In genomic region chr3:98821072-98821471, GRCh38 we compare ENCODE assay signal across 1 cellular context.
TF ChIP-seq lines count a peak whose summit lies in the region.

No MANE protein-coding gene starts in this region.

TF ChIP-seq in HCT116, 20 proteins besides CTCF, POLR2A, EP300 and RAD21 (continued from another document):
- TF ChIP-seq, protein P1, sequence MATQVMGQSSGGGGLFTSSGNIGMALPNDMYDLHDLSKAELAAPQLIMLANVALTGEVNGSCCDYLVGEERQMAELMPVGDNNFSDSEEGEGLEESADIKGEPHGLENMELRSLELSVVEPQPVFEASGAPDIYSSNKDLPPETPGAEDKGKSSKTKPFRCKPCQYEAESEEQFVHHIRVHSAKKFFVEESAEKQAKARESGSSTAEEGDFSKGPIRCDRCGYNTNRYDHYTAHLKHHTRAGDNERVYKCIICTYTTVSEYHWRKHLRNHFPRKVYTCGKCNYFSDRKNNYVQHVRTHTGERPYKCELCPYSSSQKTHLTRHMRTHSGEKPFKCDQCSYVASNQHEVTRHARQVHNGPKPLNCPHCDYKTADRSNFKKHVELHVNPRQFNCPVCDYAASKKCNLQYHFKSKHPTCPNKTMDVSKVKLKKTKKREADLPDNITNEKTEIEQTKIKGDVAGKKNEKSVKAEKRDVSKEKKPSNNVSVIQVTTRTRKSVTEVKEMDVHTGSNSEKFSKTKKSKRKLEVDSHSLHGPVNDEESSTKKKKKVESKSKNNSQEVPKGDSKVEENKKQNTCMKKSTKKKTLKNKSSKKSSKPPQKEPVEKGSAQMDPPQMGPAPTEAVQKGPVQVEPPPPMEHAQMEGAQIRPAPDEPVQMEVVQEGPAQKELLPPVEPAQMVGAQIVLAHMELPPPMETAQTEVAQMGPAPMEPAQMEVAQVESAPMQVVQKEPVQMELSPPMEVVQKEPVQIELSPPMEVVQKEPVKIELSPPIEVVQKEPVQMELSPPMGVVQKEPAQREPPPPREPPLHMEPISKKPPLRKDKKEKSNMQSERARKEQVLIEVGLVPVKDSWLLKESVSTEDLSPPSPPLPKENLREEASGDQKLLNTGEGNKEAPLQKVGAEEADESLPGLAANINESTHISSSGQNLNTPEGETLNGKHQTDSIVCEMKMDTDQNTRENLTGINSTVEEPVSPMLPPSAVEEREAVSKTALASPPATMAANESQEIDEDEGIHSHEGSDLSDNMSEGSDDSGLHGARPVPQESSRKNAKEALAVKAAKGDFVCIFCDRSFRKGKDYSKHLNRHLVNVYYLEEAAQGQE (IDR thresholded peaks at IDR 0.05; ENCODE audit: low read depth) = no peak
- TF ChIP-seq EZH2 (IDR thresholded peaks at IDR 0.05) = no peak
- TF ChIP-seq YY1 (IDR thresholded peaks at IDR 0.05; ENCODE audit: extremely low read depth, insufficient replicate concordance, low read depth, low read length) = no peak
- TF ChIP-seq ZNF274 (IDR thresholded peaks at IDR 0.05; ENCODE audit: low read depth, low read length) = no peak
- no peak for TF ChIP-seq JUND (IDR thresholded peaks at IDR 0.05)
- no peak for TF ChIP-seq ZFX (IDR thresholded peaks at IDR 0.05)
- no peak for TF ChIP-seq SRF (IDR thresholded peaks at IDR 0.05; ENCODE audit: low read depth)
- TF ChIP-seq, protein P2, sequence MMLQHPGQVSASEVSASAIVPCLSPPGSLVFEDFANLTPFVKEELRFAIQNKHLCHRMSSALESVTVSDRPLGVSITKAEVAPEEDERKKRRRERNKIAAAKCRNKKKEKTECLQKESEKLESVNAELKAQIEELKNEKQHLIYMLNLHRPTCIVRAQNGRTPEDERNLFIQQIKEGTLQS (IDR thresholded peaks at IDR 0.05) = no peak
- no peak for TF ChIP-seq SIN3A (IDR thresholded peaks at IDR 0.05; ENCODE audit: low read depth)
- no peak for TF ChIP-seq CEBPB (IDR thresholded peaks at IDR 0.05; ENCODE audit: low read depth)
- TF ChIP-seq, protein P3, sequence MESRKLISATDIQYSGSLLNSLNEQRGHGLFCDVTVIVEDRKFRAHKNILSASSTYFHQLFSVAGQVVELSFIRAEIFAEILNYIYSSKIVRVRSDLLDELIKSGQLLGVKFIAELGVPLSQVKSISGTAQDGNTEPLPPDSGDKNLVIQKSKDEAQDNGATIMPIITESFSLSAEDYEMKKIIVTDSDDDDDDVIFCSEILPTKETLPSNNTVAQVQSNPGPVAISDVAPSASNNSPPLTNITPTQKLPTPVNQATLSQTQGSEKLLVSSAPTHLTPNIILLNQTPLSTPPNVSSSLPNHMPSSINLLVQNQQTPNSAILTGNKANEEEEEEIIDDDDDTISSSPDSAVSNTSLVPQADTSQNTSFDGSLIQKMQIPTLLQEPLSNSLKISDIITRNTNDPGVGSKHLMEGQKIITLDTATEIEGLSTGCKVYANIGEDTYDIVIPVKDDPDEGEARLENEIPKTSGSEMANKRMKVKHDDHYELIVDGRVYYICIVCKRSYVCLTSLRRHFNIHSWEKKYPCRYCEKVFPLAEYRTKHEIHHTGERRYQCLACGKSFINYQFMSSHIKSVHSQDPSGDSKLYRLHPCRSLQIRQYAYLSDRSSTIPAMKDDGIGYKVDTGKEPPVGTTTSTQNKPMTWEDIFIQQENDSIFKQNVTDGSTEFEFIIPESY (IDR thresholded peaks at IDR 0.05; ENCODE audit: extremely low read depth, insufficient replicate concordance, low read length) = no peak
- no peak for TF ChIP-seq FOSL1 (IDR thresholded peaks at IDR 0.05; ENCODE audit: low read depth)
